1 cellular context compared by ENCODE assay signal in genomic region chr14:103243764-103244737, GRCh38.
TF ChIP-seq lines count a peak whose summit lies in the region.

No MANE protein-coding gene starts in this region.

TF ChIP-seq in HepG2, 621 proteins besides CTCF, POLR2A, EP300 and RAD21 (continued from another document):
- TF ChIP-seq ZNF121 (CRISPR knock-in tag; IDR thresholded peaks at IDR 0.05): peak; percentile 70; the same call in 1 of the 2 replicates
- TF ChIP-seq TBX2 (CRISPR knock-in tag; IDR thresholded peaks at IDR 0.05; ENCODE audit: borderline replicate concordance): peak; percentile 55; the same call in 1 of the 2 replicates
- TF ChIP-seq, protein P1, sequence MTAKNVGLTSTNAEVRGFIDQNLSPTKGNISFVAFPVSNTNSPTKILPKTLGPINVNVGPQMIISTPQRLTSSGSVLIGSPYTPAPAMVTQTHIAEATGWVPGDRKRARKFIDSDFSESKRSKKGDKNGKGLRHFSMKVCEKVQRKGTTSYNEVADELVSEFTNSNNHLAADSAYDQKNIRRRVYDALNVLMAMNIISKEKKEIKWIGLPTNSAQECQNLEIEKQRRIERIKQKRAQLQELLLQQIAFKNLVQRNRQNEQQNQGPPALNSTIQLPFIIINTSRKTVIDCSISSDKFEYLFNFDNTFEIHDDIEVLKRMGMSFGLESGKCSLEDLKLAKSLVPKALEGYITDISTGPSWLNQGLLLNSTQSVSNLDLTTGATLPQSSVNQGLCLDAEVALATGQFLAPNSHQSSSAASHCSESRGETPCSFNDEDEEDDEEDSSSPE (CRISPR knock-in tag; IDR thresholded peaks at IDR 0.05): no peak
- no peak for TF ChIP-seq DMTF1 (CRISPR knock-in tag; IDR thresholded peaks at IDR 0.05)
- TF ChIP-seq ZNF274 (CRISPR knock-in tag; IDR thresholded peaks at IDR 0.05): no peak
- TF ChIP-seq NBN (conservative IDR thresholded peaks at IDR 0.05): no peak
- TF ChIP-seq RXRB (CRISPR knock-in tag; IDR thresholded peaks at IDR 0.05; ENCODE audit: borderline replicate concordance): peak; percentile 13; the same call in 1 of the 2 replicates
- TF ChIP-seq ELF4 (CRISPR knock-in tag; IDR thresholded peaks at IDR 0.05; ENCODE audit: borderline replicate concordance): no peak
- no peak for TF ChIP-seq ZNF142 (CRISPR knock-in tag; IDR thresholded peaks at IDR 0.05)
- peak; percentile 99 for TF ChIP-seq TP53 (CRISPR knock-in tag; conservative IDR thresholded peaks at IDR 0.05)
- TF ChIP-seq SRF (IDR thresholded peaks at IDR 0.05; ENCODE audit: low read depth, low read length): peak; percentile 96
- TF ChIP-seq ZNF33A (CRISPR knock-in tag; IDR thresholded peaks at IDR 0.05; ENCODE audit: borderline replicate concordance): no peak
- no peak for TF ChIP-seq PHF21A (CRISPR knock-in tag; IDR thresholded peaks at IDR 0.05)
- TF ChIP-seq SATB2 (CRISPR knock-in tag; IDR thresholded peaks at IDR 0.05): no peak
- peak; percentile 47; the same call in 1 of the 2 replicates for TF ChIP-seq MED13 (CRISPR knock-in tag; IDR thresholded peaks at IDR 0.05)
- TF ChIP-seq, protein P2, sequence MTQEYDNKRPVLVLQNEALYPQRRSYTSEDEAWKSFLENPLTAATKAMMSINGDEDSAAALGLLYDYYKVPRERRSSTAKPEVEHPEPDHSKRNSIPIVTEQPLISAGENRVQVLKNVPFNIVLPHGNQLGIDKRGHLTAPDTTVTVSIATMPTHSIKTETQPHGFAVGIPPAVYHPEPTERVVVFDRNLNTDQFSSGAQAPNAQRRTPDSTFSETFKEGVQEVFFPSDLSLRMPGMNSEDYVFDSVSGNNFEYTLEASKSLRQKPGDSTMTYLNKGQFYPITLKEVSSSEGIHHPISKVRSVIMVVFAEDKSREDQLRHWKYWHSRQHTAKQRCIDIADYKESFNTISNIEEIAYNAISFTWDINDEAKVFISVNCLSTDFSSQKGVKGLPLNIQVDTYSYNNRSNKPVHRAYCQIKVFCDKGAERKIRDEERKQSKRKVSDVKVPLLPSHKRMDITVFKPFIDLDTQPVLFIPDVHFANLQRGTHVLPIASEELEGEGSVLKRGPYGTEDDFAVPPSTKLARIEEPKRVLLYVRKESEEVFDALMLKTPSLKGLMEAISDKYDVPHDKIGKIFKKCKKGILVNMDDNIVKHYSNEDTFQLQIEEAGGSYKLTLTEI (CRISPR knock-in tag; conservative IDR thresholded peaks at IDR 0.05): no peak
- no peak for TF ChIP-seq FIP1L1 (IDR thresholded peaks at IDR 0.05; ENCODE audit: borderline replicate concordance, insufficient read depth, low read depth, low read length)
- no peak for TF ChIP-seq ZNF501 (CRISPR knock-in tag; IDR thresholded peaks at IDR 0.05)
- TF ChIP-seq HOXA3 (CRISPR knock-in tag; IDR thresholded peaks at IDR 0.05): 0 out of 2 replicates have a peak, but pooled peaks have one; percentile 8
- TF ChIP-seq, protein P3, sequence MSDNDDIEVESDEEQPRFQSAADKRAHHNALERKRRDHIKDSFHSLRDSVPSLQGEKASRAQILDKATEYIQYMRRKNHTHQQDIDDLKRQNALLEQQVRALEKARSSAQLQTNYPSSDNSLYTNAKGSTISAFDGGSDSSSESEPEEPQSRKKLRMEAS (IDR thresholded peaks at IDR 0.05): peak; percentile 47
- TF ChIP-seq PATZ1 (CRISPR knock-in tag; IDR thresholded peaks at IDR 0.05): peak; percentile 35; the same call in 1 of the 2 replicates
- no peak for TF ChIP-seq SOX6 (IDR thresholded peaks at IDR 0.05)
- TF ChIP-seq SOX6 (CRISPR knock-in tag; IDR thresholded peaks at IDR 0.05): no peak
- TF ChIP-seq, protein P4, sequence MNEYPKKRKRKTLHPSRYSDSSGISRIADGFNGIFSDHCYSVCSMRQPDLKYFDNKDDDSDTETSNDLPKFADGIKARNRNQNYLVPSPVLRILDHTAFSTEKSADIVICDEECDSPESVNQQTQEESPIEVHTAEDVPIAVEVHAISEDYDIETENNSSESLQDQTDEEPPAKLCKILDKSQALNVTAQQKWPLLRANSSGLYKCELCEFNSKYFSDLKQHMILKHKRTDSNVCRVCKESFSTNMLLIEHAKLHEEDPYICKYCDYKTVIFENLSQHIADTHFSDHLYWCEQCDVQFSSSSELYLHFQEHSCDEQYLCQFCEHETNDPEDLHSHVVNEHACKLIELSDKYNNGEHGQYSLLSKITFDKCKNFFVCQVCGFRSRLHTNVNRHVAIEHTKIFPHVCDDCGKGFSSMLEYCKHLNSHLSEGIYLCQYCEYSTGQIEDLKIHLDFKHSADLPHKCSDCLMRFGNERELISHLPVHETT (CRISPR knock-in tag; conservative IDR thresholded peaks at IDR 0.05): no peak
- no peak for TF ChIP-seq RCOR2 (CRISPR knock-in tag; IDR thresholded peaks at IDR 0.05)
- no peak for TF ChIP-seq USF2 (IDR thresholded peaks at IDR 0.05; ENCODE audit: low read depth, low read length)
- TF ChIP-seq USF2 (CRISPR knock-in tag; IDR thresholded peaks at IDR 0.05; ENCODE audit: borderline replicate concordance): peak; percentile 72; the same call in 1 of the 2 replicates
- TF ChIP-seq HIVEP1 (CRISPR knock-in tag; IDR thresholded peaks at IDR 0.05): no peak
- TF ChIP-seq PTBP1 (IDR thresholded peaks at IDR 0.05; ENCODE audit: low read depth, low read length, poor library complexity, severe bottlenecking): no peak
- no peak for TF ChIP-seq ZBTB7A (CRISPR knock-in tag; IDR thresholded peaks at IDR 0.05)
- TF ChIP-seq ZNF331 (CRISPR knock-in tag; IDR thresholded peaks at IDR 0.05): no peak
